Comparison of ENCODE assay signal across 17 cellular contexts in genomic region chr22:38448945-38449745, GRCh38. TPM values are rescaled to one million over a fixed set of nuclear protein-coding genes. Genes with fewer than 3 reads are reported as not detected.
"Had no signal": no experiment of that assay in that cellular context is flagged by ENCODE, and none has a peak within 500 bp of the region (broad histone marks: within the 10 kb centered on the region; RNA-seq: fewer than 3 reads in every experiment).

No MANE protein-coding gene starts in this region.

- H3K36me3 Mint-ChIP-seq: activated CD4-positive, alpha-beta memory T cell treated with anti-CD3 and anti-CD28 coated beads for 36 hours; activated naive CD8-positive, alpha-beta T cell treated with anti-CD3 and anti-CD28 coated beads, Interleukin-2, amount 10 ng/mL, durations not matched to agents 7 days and 5 days; naive thymus-derived CD4-positive, alpha-beta T cell; stimulated activated memory B cell treated with anti-CD40 and anti-IgM and Interleukin-4, amounts not matched to agents 10 μg/mL and 1 μg/mL and 100 μg/mL, for 72 hours; type B pancreatic cell had no signal

- H3K4me1 Mint-ChIP-seq: activated naive CD8-positive, alpha-beta T cell treated with anti-CD3 and anti-CD28 coated beads, Interleukin-2, amount 10 ng/mL, durations not matched to agents 7 days and 5 days had no signal

- H3K4me3 Mint-ChIP-seq: activated CD4-positive, alpha-beta memory T cell treated with anti-CD3 and anti-CD28 coated beads for 36 hours; activated naive CD8-positive, alpha-beta T cell treated with anti-CD3 and anti-CD28 coated beads, Interleukin-2, amount 10 ng/mL, durations not matched to agents 7 days and 5 days; naive thymus-derived CD4-positive, alpha-beta T cell; stimulated activated memory B cell treated with anti-CD40 and anti-IgM and Interleukin-4, amounts not matched to agents 10 μg/mL and 1 μg/mL and 100 μg/mL, for 72 hours; T-helper 2 cell treated with Interferon-gamma antibody and Interleukin-4, amounts not matched to agents 5 μg/mL and 100 μg/mL, for 36 hours; type B pancreatic cell had no signal

- H3K27ac Mint-ChIP-seq: activated CD4-positive, alpha-beta memory T cell treated with anti-CD3 and anti-CD28 coated beads for 36 hours; activated naive CD8-positive, alpha-beta T cell treated with anti-CD3 and anti-CD28 coated beads, Interleukin-2, amount 10 ng/mL, durations not matched to agents 7 days and 5 days; naive thymus-derived CD4-positive, alpha-beta T cell; stimulated activated memory B cell treated with anti-CD40 and anti-IgM and Interleukin-4, amounts not matched to agents 10 μg/mL and 1 μg/mL and 100 μg/mL, for 72 hours; T-helper 2 cell treated with Interferon-gamma antibody and Interleukin-4, amounts not matched to agents 5 μg/mL and 100 μg/mL, for 36 hours; type B pancreatic cell had no signal

- DNase-seq: activated CD4-positive, alpha-beta memory T cell treated with anti-CD3 and anti-CD28 coated beads for 36 hours; activated CD4-positive, CD25-positive, alpha-beta regulatory T cell treated with anti-CD3 and anti-CD28 coated beads, Interleukin-2, amount 50 U/mL, for 72 hours; activated CD8-positive, alpha-beta memory T cell treated with anti-CD3 and anti-CD28 coated beads, Interleukin-2, amount 50 U/mL, for 4 hours; activated naive CD8-positive, alpha-beta T cell treated with anti-CD3 and anti-CD28 coated beads, Interleukin-2, amount 10 ng/mL, durations not matched to agents 7 days and 5 days; effector memory CD4-positive, alpha-beta T cell; kidney; lower lobe of right lung; naive thymus-derived CD4-positive, alpha-beta T cell; stimulated activated CD4-positive, alpha-beta T cell treated with anti-CD3 and anti-CD28 coated beads, Interleukin-1b, Interleukin-23, amount 100 ng/mL, for 48 hours had no signal

- H3K9me3 Mint-ChIP-seq: activated CD4-positive, alpha-beta memory T cell treated with anti-CD3 and anti-CD28 coated beads for 36 hours; activated naive CD8-positive, alpha-beta T cell treated with anti-CD3 and anti-CD28 coated beads, Interleukin-2, amount 10 ng/mL, durations not matched to agents 7 days and 5 days; stimulated activated memory B cell treated with anti-CD40 and anti-IgM and Interleukin-4, amounts not matched to agents 10 μg/mL and 1 μg/mL and 100 μg/mL, for 72 hours; T-helper 2 cell treated with Interferon-gamma antibody and Interleukin-4, amounts not matched to agents 5 μg/mL and 100 μg/mL, for 36 hours; type B pancreatic cell had no signal

- H3K36me3 ChIP-seq: ascending aorta, cardiac muscle cell, lower lobe of right lung, neutrophil had no signal

- ATAC-seq: lower lobe of right lung; naive thymus-derived CD4-positive, alpha-beta T cell; stimulated activated memory B cell treated with anti-CD40 and anti-IgM and Interleukin-4, amounts not matched to agents 10 μg/mL and 1 μg/mL and 100 μg/mL, for 72 hours had no signal

- H3K27me3 ChIP-seq: cardiac muscle cell had no signal

- H3K27ac ChIP-seq: ascending aorta, cardiac muscle cell, coronary artery, lower lobe of right lung, neutrophil had no signal

- H3K4me3 ChIP-seq: ascending aorta, cardiac muscle cell, coronary artery, lower lobe of right lung had no signal

- H3K4me1 ChIP-seq: lower lobe of right lung had no signal

- H3K9me3 ChIP-seq: ascending aorta, lower lobe of right lung, neutrophil had no signal

RNA-seq across cellular contexts. Expression of gene KCNJ4, which starts 5.9 kb away (rescaled TPM):
- total RNA-seq: activated CD4-positive, alpha-beta memory T cell treated with anti-CD3 and anti-CD28 coated beads for 36 hours; activated naive CD8-positive, alpha-beta T cell treated with anti-CD3 and anti-CD28 coated beads, Interleukin-2, amount 10 ng/mL, durations not matched to agents 7 days and 5 days; ascending aorta; fibroblast of lung; lower lobe of right lung; naive thymus-derived CD4-positive, alpha-beta T cell had no signal
- polyA plus RNA-seq: fibroblast of lung; naive thymus-derived CD4-positive, alpha-beta T cell had no signal

RNA-seq across cellular contexts. Expression of gene KDELR3, which starts 18.8 kb away (rescaled TPM):
- polyA plus RNA-seq: naive thymus-derived CD4-positive, alpha-beta T cell had no signal
